In the genomic region with DNA sequence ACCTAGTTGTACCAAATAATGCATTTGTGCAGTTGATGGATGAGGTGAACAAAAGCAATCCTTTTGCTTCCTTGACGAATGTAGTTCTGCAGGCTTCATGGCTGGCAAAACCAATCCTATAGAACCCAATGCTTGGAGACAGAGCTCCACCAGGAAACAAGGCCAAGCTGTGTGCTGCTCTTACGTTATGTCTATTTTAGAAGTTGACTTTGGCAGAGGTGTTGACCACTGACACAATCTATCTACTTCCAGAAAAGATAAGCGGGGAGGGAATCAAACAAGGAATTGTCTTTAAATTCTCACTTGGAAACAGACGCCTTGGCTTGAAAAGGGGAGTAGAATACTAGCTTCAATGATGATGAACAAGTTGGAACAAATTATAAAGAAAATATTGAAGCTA, we compare ENCODE assay signal across 18 cellular contexts.
DNase-seq lines count a peak whose midpoint lies in the region; ATAC-seq and TF ChIP-seq lines count a peak whose summit lies in the region.
"Had no signal": no experiment of that assay in that cellular context is flagged by ENCODE, and none has a peak within 500 bp of the region (broad histone marks: within the 10 kb centered on the region; RNA-seq: fewer than 3 reads in every experiment).

No MANE protein-coding gene starts in this region.

- POLR2A ChIA-PET in HEK293T (lab: Yijun Ruan, JAX): no interaction called here

- H3K27ac ChIP-seq in colonic mucosa: no peak overlapping the region
- H3K27ac ChIP-seq in smooth muscle cell (ENCODE audit: low read depth): peak overlapping the region; percentile 72
- no peak overlapping the region for H3K27ac ChIP-seq in MM.1S (ENCODE audit: low read length)
- H3K27ac ChIP-seq: PC-9 had no signal

- peak; percentile 77 for ATAC-seq in left ventricle myocardium superior
- ATAC-seq: GM12878, HCT116 had no signal

- DNase-seq in adipocyte (ENCODE audit: low read depth) (no peak), colonic mucosa (peak; percentile 23), left ventricle myocardium superior (no peak), smooth muscle cell (lab: John Stamatoyannopoulos, UW; ENCODE audit: unreplicated experiment) (no peak), pons (ENCODE audit: low spot score) (no peak), NAMALWA (ENCODE audit: low spot score) (no peak), MM.1S (no peak), HEK293T (ENCODE audit: extremely low spot score) (no peak)
- DNase-seq: AML-193; CD4-positive, CD25-positive, alpha-beta regulatory T cell; DMS79; NCI-H1436 treated with DMSO at 0.1 percent for 48 hours; NCI-H2081 treated with DMSO at 0.1 percent for 48 hours; NCI-H524; NK-92 treated with Interleukin-12 subunit alpha and Interleukin-12 subunit beta, amount 100 ng/mL, for 24 hours; PC-9 had no signal

- peak overlapping the region; percentile 43 for H3K9ac ChIP-seq in adipocyte (ENCODE audit: low read length)
- no peak overlapping the region for H3K9ac ChIP-seq in colonic mucosa (ENCODE audit: low read depth in 2 of 2, low read length in 2 of 2)
- no peak overlapping the region for H3K9ac ChIP-seq in smooth muscle cell (ENCODE audit: low read depth)
- H3K9ac ChIP-seq in MM.1S (ENCODE audit: low read length): no peak overlapping the region

- H3K9me2 ChIP-seq in MM.1S (replicated peaks; ENCODE audit: insufficient read depth, low read length): no peaks in the 10 kb centered on the region

- H3K4me3 ChIP-seq in adipocyte (ENCODE audit: low read length): no peak overlapping the region
- H3K4me3 ChIP-seq in colonic mucosa: no peak overlapping the region
- no peak overlapping the region for H3K4me3 ChIP-seq in smooth muscle cell
- no peak overlapping the region for H3K4me3 ChIP-seq in MM.1S (ENCODE audit: low read length)
- H3K4me3 ChIP-seq: GM12878, PC-9 had no signal

- H3K4me2 ChIP-seq in smooth muscle cell (no peak overlapping the region), MM.1S (ENCODE audit: low read depth, low read length) (no peak overlapping the region)
- H3K4me2 ChIP-seq: PC-9 had no signal

- H3K27me3 ChIP-seq in adipocyte (replicated peaks; ENCODE audit: control insufficient read depth, insufficient read depth, low read length): no peaks in the 10 kb centered on the region
- no peaks in the 10 kb centered on the region for H3K27me3 ChIP-seq in colonic mucosa
- no peaks in the 10 kb centered on the region for H3K27me3 ChIP-seq in smooth muscle cell (ENCODE audit: low read depth)
- no peaks in the 10 kb centered on the region for H3K27me3 ChIP-seq in MM.1S (replicated peaks; ENCODE audit: insufficient read depth, low read length)

- CTCF ChIA-PET in HEK293T (lab: Yijun Ruan, JAX): no interaction called here

- H2AFZ ChIP-seq in smooth muscle cell (ENCODE audit: low read depth) (no peak overlapping the region), MM.1S (ENCODE audit: low read length) (no peak overlapping the region)
- H2AFZ ChIP-seq: PC-9 had no signal

- H3K9me3 ChIP-seq in adipocyte (ENCODE audit: control insufficient read depth, low read length) (no peaks in the 10 kb centered on the region), colonic mucosa (no peaks in the 10 kb centered on the region), smooth muscle cell (replicated peaks; ENCODE audit: low read depth) (no peaks in the 10 kb centered on the region), MM.1S (replicated peaks; ENCODE audit: insufficient read depth, low read length) (no peaks in the 10 kb centered on the region)

- intact Hi-C loops in colonic mucosa (cut with DNase I): no loop called here
- intact Hi-C loops in left ventricle myocardium superior (cut with micrococcal nuclease): no loop called here

- H3F3A ChIP-seq in smooth muscle cell (ENCODE audit: low read depth): no peaks in the 10 kb centered on the region
- H3F3A ChIP-seq in MM.1S (ENCODE audit: insufficient read depth, low read length): peaks cover 3% of the 10 kb centered on the region; the same call in 1 of the 2 replicates

- H3K79me2 ChIP-seq in smooth muscle cell (ENCODE audit: low read depth): no peaks in the 10 kb centered on the region
- no peaks in the 10 kb centered on the region for H3K79me2 ChIP-seq in MM.1S (ENCODE audit: low read length)

- H4K20me1 ChIP-seq in smooth muscle cell (ENCODE audit: low read depth) (no peaks in the 10 kb centered on the region), MM.1S (ENCODE audit: insufficient read depth, low read length) (no peaks in the 10 kb centered on the region)

- TF ChIP-seq CTCF in colonic mucosa (IDR thresholded peaks at IDR 0.05): no peak
- TF ChIP-seq CTCF in smooth muscle cell (IDR thresholded peaks at IDR 0.05; ENCODE audit: borderline replicate concordance, insufficient read depth, poor library complexity, severe bottlenecking): no peak
- TF ChIP-seq CTCF in MM.1S (IDR thresholded peaks at IDR 0.05; ENCODE audit: low read length): no peak

- 87% methylated on average over 4 of the region's 4 CpGs for WGBS in smooth muscle cell (ENCODE audit: low lambda C conversion rate)

- H3K4me1 ChIP-seq in adipocyte (ENCODE audit: control insufficient read depth, insufficient read depth, low read length) (peaks cover 44% of the 10 kb centered on the region), colonic mucosa (no peaks in the 10 kb centered on the region), smooth muscle cell (ENCODE audit: low read depth) (no peaks in the 10 kb centered on the region), MM.1S (ENCODE audit: low read length) (peaks cover 28% of the 10 kb centered on the region)

- H3K36me3 ChIP-seq in adipocyte (ENCODE audit: control insufficient read depth, insufficient read depth, low read length, severe bottlenecking): no peaks in the 10 kb centered on the region
- H3K36me3 ChIP-seq in colonic mucosa: no peaks in the 10 kb centered on the region
- no peaks in the 10 kb centered on the region for H3K36me3 ChIP-seq in smooth muscle cell (ENCODE audit: low read depth)
- H3K36me3 ChIP-seq in MM.1S (replicated peaks; ENCODE audit: insufficient read depth, low read length): no peaks in the 10 kb centered on the region

TF ChIP-seq in HEK293T, 16 proteins besides CTCF, POLR2A, EP300 and RAD21:
- no peak for TF ChIP-seq FOXM1 (IDR thresholded peaks at IDR 0.05; ENCODE audit: borderline replicate concordance)
- TF ChIP-seq ARNT (IDR thresholded peaks at IDR 0.05): no peak
- TF ChIP-seq BHLHE40 (IDR thresholded peaks at IDR 0.05; ENCODE audit: borderline replicate concordance): no peak
- no peak for TF ChIP-seq SUZ12 (IDR thresholded peaks at IDR 0.05)
- no peak for TF ChIP-seq ELF4 (IDR thresholded peaks at IDR 0.05)
- TF ChIP-seq FOXA1 (IDR thresholded peaks at IDR 0.05): no peak
- no peak for TF ChIP-seq ZNF384 (IDR thresholded peaks at IDR 0.05)
- TF ChIP-seq TARDBP (IDR thresholded peaks at IDR 0.05): no peak
- TF ChIP-seq HDGF (IDR thresholded peaks at IDR 0.05; ENCODE audit: borderline replicate concordance): no peak
- TF ChIP-seq, protein P1, sequence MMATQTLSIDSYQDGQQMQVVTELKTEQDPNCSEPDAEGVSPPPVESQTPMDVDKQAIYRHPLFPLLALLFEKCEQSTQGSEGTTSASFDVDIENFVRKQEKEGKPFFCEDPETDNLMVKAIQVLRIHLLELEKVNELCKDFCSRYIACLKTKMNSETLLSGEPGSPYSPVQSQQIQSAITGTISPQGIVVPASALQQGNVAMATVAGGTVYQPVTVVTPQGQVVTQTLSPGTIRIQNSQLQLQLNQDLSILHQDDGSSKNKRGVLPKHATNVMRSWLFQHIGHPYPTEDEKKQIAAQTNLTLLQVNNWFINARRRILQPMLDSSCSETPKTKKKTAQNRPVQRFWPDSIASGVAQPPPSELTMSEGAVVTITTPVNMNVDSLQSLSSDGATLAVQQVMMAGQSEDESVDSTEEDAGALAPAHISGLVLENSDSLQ (IDR thresholded peaks at IDR 0.05): no peak
- no peak for TF ChIP-seq CTBP1 (IDR thresholded peaks at IDR 0.05; ENCODE audit: borderline replicate concordance)
- no peak for TF ChIP-seq SP1 (IDR thresholded peaks at IDR 0.05)
